Comparison of ENCODE assay signal across 1 cellular context in genomic region chr5:86320266-86320665, GRCh38.
TF ChIP-seq lines count a peak whose summit lies in the region.

No MANE protein-coding gene starts in this region.

TF ChIP-seq in GM23338, 12 proteins besides CTCF, POLR2A, EP300 and RAD21 (continued from another document):
- TF ChIP-seq REST (IDR thresholded peaks at IDR 0.05; ENCODE audit: unreplicated experiment): no peak
- no peak for TF ChIP-seq EZH2phosphoT487 (IDR thresholded peaks at IDR 0.05; ENCODE audit: unreplicated experiment)
- TF ChIP-seq ZNF331 (CRISPR knock-in tag; IDR thresholded peaks at IDR 0.05; ENCODE audit: low read depth): no peak
- TF ChIP-seq, protein P1, sequence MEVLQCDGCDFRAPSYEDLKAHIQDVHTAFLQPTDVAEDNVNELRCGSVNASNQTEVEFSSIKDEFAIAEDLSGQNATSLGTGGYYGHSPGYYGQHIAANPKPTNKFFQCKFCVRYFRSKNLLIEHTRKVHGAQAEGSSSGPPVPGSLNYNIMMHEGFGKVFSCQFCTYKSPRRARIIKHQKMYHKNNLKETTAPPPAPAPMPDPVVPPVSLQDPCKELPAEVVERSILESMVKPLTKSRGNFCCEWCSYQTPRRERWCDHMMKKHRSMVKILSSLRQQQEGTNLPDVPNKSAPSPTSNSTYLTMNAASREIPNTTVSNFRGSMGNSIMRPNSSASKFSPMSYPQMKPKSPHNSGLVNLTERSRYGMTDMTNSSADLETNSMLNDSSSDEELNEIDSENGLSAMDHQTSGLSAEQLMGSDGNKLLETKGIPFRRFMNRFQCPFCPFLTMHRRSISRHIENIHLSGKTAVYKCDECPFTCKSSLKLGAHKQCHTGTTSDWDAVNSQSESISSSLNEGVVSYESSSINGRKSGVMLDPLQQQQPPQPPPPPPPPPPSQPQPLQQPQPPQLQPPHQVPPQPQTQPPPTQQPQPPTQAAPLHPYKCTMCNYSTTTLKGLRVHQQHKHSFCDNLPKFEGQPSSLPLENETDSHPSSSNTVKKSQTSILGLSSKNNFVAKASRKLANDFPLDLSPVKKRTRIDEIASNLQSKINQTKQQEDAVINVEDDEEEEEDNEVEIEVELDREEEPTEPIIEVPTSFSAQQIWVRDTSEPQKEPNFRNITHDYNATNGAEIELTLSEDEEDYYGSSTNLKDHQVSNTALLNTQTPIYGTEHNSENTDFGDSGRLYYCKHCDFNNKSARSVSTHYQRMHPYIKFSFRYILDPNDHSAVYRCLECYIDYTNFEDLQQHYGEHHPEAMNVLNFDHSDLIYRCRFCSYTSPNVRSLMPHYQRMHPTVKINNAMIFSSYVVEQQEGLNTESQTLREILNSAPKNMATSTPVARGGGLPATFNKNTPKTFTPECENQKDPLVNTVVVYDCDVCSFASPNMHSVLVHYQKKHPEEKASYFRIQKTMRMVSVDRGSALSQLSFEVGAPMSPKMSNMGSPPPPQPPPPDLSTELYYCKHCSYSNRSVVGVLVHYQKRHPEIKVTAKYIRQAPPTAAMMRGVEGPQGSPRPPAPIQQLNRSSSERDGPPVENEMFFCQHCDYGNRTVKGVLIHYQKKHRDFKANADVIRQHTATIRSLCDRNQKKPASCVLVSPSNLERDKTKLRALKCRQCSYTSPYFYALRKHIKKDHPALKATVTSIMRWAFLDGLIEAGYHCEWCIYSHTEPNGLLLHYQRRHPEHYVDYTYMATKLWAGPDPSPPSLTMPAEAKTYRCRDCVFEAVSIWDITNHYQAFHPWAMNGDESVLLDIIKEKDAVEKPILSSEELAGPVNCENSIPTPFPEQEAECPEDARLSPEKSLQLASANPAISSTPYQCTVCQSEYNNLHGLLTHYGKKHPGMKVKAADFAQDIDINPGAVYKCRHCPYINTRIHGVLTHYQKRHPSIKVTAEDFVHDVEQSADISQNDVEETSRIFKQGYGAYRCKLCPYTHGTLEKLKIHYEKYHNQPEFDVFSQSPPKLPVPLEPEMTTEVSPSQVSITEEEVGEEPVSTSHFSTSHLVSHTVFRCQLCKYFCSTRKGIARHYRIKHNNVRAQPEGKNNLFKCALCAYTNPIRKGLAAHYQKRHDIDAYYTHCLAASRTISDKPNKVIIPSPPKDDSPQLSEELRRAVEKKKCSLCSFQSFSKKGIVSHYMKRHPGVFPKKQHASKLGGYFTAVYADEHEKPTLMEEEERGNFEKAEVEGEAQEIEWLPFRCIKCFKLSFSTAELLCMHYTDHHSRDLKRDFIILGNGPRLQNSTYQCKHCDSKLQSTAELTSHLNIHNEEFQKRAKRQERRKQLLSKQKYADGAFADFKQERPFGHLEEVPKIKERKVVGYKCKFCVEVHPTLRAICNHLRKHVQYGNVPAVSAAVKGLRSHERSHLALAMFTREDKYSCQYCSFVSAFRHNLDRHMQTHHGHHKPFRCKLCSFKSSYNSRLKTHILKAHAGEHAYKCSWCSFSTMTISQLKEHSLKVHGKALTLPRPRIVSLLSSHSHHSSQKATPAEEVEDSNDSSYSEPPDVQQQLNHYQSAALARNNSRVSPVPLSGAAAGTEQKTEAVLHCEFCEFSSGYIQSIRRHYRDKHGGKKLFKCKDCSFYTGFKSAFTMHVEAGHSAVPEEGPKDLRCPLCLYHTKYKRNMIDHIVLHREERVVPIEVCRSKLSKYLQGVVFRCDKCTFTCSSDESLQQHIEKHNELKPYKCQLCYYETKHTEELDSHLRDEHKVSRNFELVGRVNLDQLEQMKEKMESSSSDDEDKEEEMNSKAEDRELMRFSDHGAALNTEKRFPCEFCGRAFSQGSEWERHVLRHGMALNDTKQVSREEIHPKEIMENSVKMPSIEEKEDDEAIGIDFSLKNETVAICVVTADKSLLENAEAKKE (CRISPR knock-in tag; IDR thresholded peaks at IDR 0.05): no peak
- no peak for TF ChIP-seq ZNF114 (CRISPR knock-in tag; IDR thresholded peaks at IDR 0.05)
- TF ChIP-seq POLR2AphosphoS5 (IDR thresholded peaks at IDR 0.05; ENCODE audit: low read depth): no peak
